32 cellular contexts compared by ENCODE assay signal in genomic region chr22:48761546-48761945, GRCh38.
DNase-seq lines count a peak whose midpoint lies in the region; ATAC-seq and TF ChIP-seq lines count a peak whose summit lies in the region.
"Had no signal": no experiment of that assay in that cellular context is flagged by ENCODE, and none has a peak within 500 bp of the region (broad histone marks: within the 10 kb centered on the region; RNA-seq: fewer than 3 reads in every experiment).

No MANE protein-coding gene starts in this region.

- H3K27me3 ChIP-seq in Peyer's patch (no peaks in the 10 kb centered on the region), endodermal cell (ENCODE audit: control insufficient read depth, insufficient read depth, low read length, poor library complexity, severe bottlenecking) (no peaks in the 10 kb centered on the region)
- H3K27me3 ChIP-seq: cardiac muscle cell, foreskin keratinocyte, uterus had no signal

- H3K36me3 Mint-ChIP-seq in CD14-positive monocyte (no peaks in the 10 kb centered on the region), endodermal cell (ENCODE audit: low read depth) (no peaks in the 10 kb centered on the region), progenitor cell of endocrine pancreas (ENCODE audit: insufficient read depth) (no peaks in the 10 kb centered on the region)
- H3K36me3 Mint-ChIP-seq: activated naive CD8-positive, alpha-beta T cell treated with anti-CD3 and anti-CD28 coated beads for 36 hours; CD8-positive, alpha-beta T cell had no signal

- H3K27ac Mint-ChIP-seq in CD14-positive monocyte = no peak overlapping the region
- H3K27ac Mint-ChIP-seq in endodermal cell = no peak overlapping the region
- no peak overlapping the region for H3K27ac Mint-ChIP-seq in progenitor cell of endocrine pancreas
- H3K27ac Mint-ChIP-seq: activated naive CD8-positive, alpha-beta T cell treated with anti-CD3 and anti-CD28 coated beads for 36 hours; activated T-cell treated with anti-CD3 and anti-CD28 coated beads, Interleukin-2, amount 50 U/mL, for 24 hours; B cell; CD8-positive, alpha-beta T cell; nephron progenitor cell had no signal

- H3K27ac ChIP-seq in Peyer's patch (no peak overlapping the region), endodermal cell (ENCODE audit: low read depth, low read length) (no peak overlapping the region)
- H3K27ac ChIP-seq: cardiac muscle cell, esophagus squamous epithelium, foreskin keratinocyte, KMS-11, thoracic aorta, uterus had no signal

- H3K4me1 Mint-ChIP-seq in CD14-positive monocyte (no peaks in the 10 kb centered on the region), endodermal cell (no peaks in the 10 kb centered on the region), progenitor cell of endocrine pancreas (ENCODE audit: low read depth) (peaks cover 2% of the 10 kb centered on the region)
- H3K4me1 Mint-ChIP-seq: activated naive CD8-positive, alpha-beta T cell treated with anti-CD3 and anti-CD28 coated beads for 36 hours; B cell; nephron progenitor cell had no signal

- H3K27me3 Mint-ChIP-seq in CD14-positive monocyte (ENCODE audit: low read depth in 3 of 3) (peaks cover 0 to 6% (median 4%) of the 10 kb centered on the region in 3 donors), endodermal cell (ENCODE audit: insufficient read depth) (peaks cover 3% of the 10 kb centered on the region), progenitor cell of endocrine pancreas (peaks cover 16% of the 10 kb centered on the region)
- H3K27me3 Mint-ChIP-seq: activated naive CD8-positive, alpha-beta T cell treated with anti-CD3 and anti-CD28 coated beads for 36 hours; B cell had no signal

- H3K4me1 ChIP-seq in Peyer's patch (no peaks in the 10 kb centered on the region), endodermal cell (ENCODE audit: control insufficient read depth, insufficient read depth, low read length) (no peaks in the 10 kb centered on the region)
- H3K4me1 ChIP-seq: esophagus squamous epithelium, foreskin keratinocyte, uterus had no signal

- H3K36me3 ChIP-seq in Peyer's patch = no peaks in the 10 kb centered on the region
- H3K36me3 ChIP-seq in endodermal cell (ENCODE audit: control insufficient read depth, insufficient read depth, low read length) = no peaks in the 10 kb centered on the region
- H3K36me3 ChIP-seq: cardiac muscle cell, esophagus squamous epithelium, thoracic aorta, uterus had no signal

- TF ChIP-seq CTCF in CD14-positive monocyte (IDR thresholded peaks at IDR 0.05) = no peak
- TF ChIP-seq CTCF in Peyer's patch (IDR thresholded peaks at IDR 0.05) = no peak
- TF ChIP-seq CTCF in endodermal cell (conservative IDR thresholded peaks at IDR 0.05) = no peak
- TF ChIP-seq CTCF in progenitor cell of endocrine pancreas (IDR thresholded peaks at IDR 0.05; ENCODE audit: unreplicated experiment) = no peak

- no peak overlapping the region for H3K4me3 Mint-ChIP-seq in CD14-positive monocyte
- H3K4me3 Mint-ChIP-seq in endodermal cell = no peak overlapping the region
- H3K4me3 Mint-ChIP-seq in progenitor cell of endocrine pancreas (ENCODE audit: low read depth) = no peak overlapping the region
- H3K4me3 Mint-ChIP-seq: activated naive CD8-positive, alpha-beta T cell treated with anti-CD3 and anti-CD28 coated beads for 36 hours; activated T-cell treated with anti-CD3 and anti-CD28 coated beads, Interleukin-2, amount 50 U/mL, for 24 hours; B cell; CD8-positive, alpha-beta T cell; nephron progenitor cell had no signal

- intact Hi-C loops in CD14-positive monocyte (cut with micrococcal nuclease) = no loop called here

- ATAC-seq in GM19351 (IDR thresholded peaks at IDR 0.05; ENCODE audit: unreplicated experiment) = no peak
- ATAC-seq: CD8-positive, alpha-beta T cell; foreskin keratinocyte had no signal

- H3K9ac ChIP-seq in endodermal cell (ENCODE audit: extremely low read depth, low read length, poor library complexity, severe bottlenecking) = no peak overlapping the region
- H3K9ac ChIP-seq: KMS-11 had no signal

- H3K9me3 Mint-ChIP-seq in CD14-positive monocyte (peaks cover 2 to 10% (median 6%) of the 10 kb centered on the region in 7 donors), endodermal cell (peaks cover 8% of the 10 kb centered on the region), progenitor cell of endocrine pancreas (ENCODE audit: low read depth) (peaks cover 10% of the 10 kb centered on the region)

- DNase-seq in CD14-positive monocyte (ENCODE audit: low spot score) (peak; percentile 4), Peyer's patch (peak in 2 of 3 donors; percentile 14), endodermal cell (peak; percentile 8), progenitor cell of endocrine pancreas (ENCODE audit: low spot score, unreplicated experiment) (peak; percentile 2), globus pallidus (ENCODE audit: low spot score) (no peak), NCI-H1436 treated with DMSO at 0.1 percent for 48 hours (lab: John Stamatoyannopoulos, UW) (no peak)
- DNase-seq: ACHN; activated gamma-delta T cell; activated naive CD8-positive, alpha-beta T cell treated with anti-CD3 and anti-CD28 coated beads for 36 hours; activated T-cell treated with anti-CD3 and anti-CD28 coated beads, Interleukin-2, amount 50 U/mL, for 24 hours; DMS 273 treated with DMSO at 0.1 percent for 48 hours; EL; esophagus squamous epithelium; foreskin keratinocyte; HCEC 1CT; kidney glomerular epithelial cell; MM.1S; NCI-H2029 treated with DMSO at 0.1 percent for 48 hours; NCI-H2227 treated with DMSO at 0.1 percent for 48 hours; NCI-H526; nephron progenitor cell; SHP77; stimulated activated naive CD4-positive, alpha-beta T cell treated with Interleukin-2 at 50 U/mL for 16 hours; T-helper 2 cell had no signal

- 94 to 98% methylated on average over 14 of the region's 14 CpGs for WGBS in endodermal cell (ENCODE audit: insufficient coverage in 1 of 2, insufficient read length in 1 of 2), 2 experiments

- H3K9me3 ChIP-seq in Peyer's patch = no peaks in the 10 kb centered on the region
- no peaks in the 10 kb centered on the region for H3K9me3 ChIP-seq in endodermal cell (ENCODE audit: control insufficient read depth, low read length)
- H3K9me3 ChIP-seq: uterus had no signal

- TF ChIP-seq POLR2A in Peyer's patch (IDR thresholded peaks at IDR 0.05) = no peak

- H3K4me3 ChIP-seq in Peyer's patch (no peak overlapping the region), endodermal cell (ENCODE audit: low read length) (no peak overlapping the region)
- H3K4me3 ChIP-seq: cardiac muscle cell, esophagus squamous epithelium, smooth muscle cell, thoracic aorta, uterus had no signal

Comparison
In these comparisons a context has a peak if more than half of its experiments do, and no peak if none do; other contexts are left out.
1. DNase-seq: peak in CD14-positive monocyte (single experiment), Peyer's patch (2 of 3), endodermal cell (single experiment) and progenitor cell of endocrine pancreas (single experiment); none in globus pallidus (single experiment) and NCI-H1436 treated with DMSO at 0.1 percent for 48 hours (single experiment).